In the genomic region with DNA sequence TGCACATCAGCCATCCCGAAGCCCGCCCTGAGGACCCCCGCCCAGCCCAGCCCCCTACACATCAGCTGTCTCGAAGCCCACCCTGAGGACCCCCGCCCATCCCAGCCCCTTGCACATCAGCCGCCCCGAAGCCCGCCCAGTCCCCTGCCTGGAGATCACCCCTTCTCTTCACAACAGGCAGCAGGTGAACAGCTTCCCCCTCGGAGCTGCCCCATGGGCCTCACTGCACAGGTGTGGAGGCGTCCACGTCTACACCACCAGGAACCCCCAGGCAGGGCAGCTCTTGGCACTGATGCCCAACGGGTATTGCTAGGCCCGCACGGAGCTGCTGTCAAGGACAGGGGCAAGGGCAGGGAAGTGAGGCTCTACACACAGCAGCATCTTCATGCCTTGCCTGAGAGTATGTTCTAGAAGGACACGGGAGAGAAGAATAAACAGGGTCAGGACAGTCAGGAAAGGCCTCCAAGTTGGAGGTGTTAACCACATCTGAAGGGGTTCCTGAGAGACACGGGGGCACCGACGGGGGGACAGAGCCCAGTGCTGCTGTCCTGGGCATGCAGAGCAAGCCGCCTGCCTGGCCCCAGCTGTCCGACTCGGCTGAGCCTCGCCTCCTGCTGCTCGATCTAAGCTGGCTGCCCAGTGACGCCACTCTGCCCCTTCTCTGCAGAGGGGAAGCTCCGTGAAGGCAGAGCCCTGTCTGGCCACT, we compare ENCODE assay signal across 10 cellular contexts.
DNase-seq lines count a peak whose midpoint lies in the region; ATAC-seq and TF ChIP-seq lines count a peak whose summit lies in the region.
"Had no signal": no experiment of that assay in that cellular context is flagged by ENCODE, and none has a peak within 500 bp of the region (broad histone marks: within the 10 kb centered on the region; RNA-seq: fewer than 3 reads in every experiment).

No MANE protein-coding gene starts in this region.

- ATAC-seq in lower lobe of right lung, result no peak

- H3K36me3 Mint-ChIP-seq in activated naive CD4-positive, alpha-beta T cell treated with anti-CD3 and anti-CD28 coated beads, Interleukin-2, amount 50 U/mL, for 24 hours, result no peaks in the 10 kb centered on the region

- H3K36me3 ChIP-seq in adrenal gland (replicated peaks in 1 of 2), result no peaks in the 10 kb centered on the region
- no peaks in the 10 kb centered on the region for H3K36me3 ChIP-seq in lower lobe of right lung
- H3K36me3 ChIP-seq in tibial nerve, result no peaks in the 10 kb centered on the region

- WGBS in adrenal gland, 4 donors, result 68 to 80% (median 77%) methylated on average over 7 to 25 of the region's 25 CpGs
- 50 to 76% methylated on average over 1 to 16 of the region's 25 CpGs for WGBS in tibial nerve, 2 donors

- peaks cover 87% of the 10 kb centered on the region for H3K4me1 Mint-ChIP-seq in activated naive CD4-positive, alpha-beta T cell treated with anti-CD3 and anti-CD28 coated beads, Interleukin-2, amount 50 U/mL, for 24 hours

- TF ChIP-seq CTCF in adrenal gland (IDR thresholded peaks at IDR 0.05), result no peak
- TF ChIP-seq CTCF in lower lobe of right lung (IDR thresholded peaks at IDR 0.05), result no peak
- no peak for TF ChIP-seq CTCF in tibial nerve (IDR thresholded peaks at IDR 0.05)

- no peak overlapping the region for H3K27ac Mint-ChIP-seq in activated naive CD4-positive, alpha-beta T cell treated with anti-CD3 and anti-CD28 coated beads, Interleukin-2, amount 50 U/mL, for 24 hours

- no peaks in the 10 kb centered on the region for H3K9me3 Mint-ChIP-seq in activated naive CD4-positive, alpha-beta T cell treated with anti-CD3 and anti-CD28 coated beads, Interleukin-2, amount 50 U/mL, for 24 hours

- DNase-seq in activated naive CD4-positive, alpha-beta T cell treated with Interleukin-2 at 50 U/mL for 16 hours, result no peak
- peak in 4 of 7 donors; percentile 16 to 52 (median 30) for DNase-seq in adrenal gland
- no peak for DNase-seq in lower lobe of right lung
- DNase-seq in tibial nerve (ENCODE audit: low spot score in 2 of 2), result no peak
- DNase-seq in NCI-H524 (lab: John Stamatoyannopoulos, UW), result no peak
- no peak for DNase-seq in HPDE6-E6E7 (ENCODE audit: extremely low spot score)
- DNase-seq in NCI-H1417 treated with DMSO at 0.1 percent for 48 hours (lab: John Stamatoyannopoulos, UW), result no peak
- DNase-seq: MM.1S, SHP77 had no signal

- no peak for TF ChIP-seq EP300 in tibial nerve (IDR thresholded peaks at IDR 0.05)

- H3K9me3 ChIP-seq in adrenal gland (replicated peaks in 1 of 3) (no peaks in the 10 kb centered on the region), lower lobe of right lung (no peaks in the 10 kb centered on the region), tibial nerve (no peaks in the 10 kb centered on the region)

- H3K27ac ChIP-seq in adrenal gland (peak overlapping the region in 3 of 5 donors; percentile 34 to 91 (median 83)), lower lobe of right lung (peak overlapping the region; percentile 85), tibial nerve (peak overlapping the region in 3 of 4 donors; percentile 34 to 86 (median 84))

- H3K4me3 ChIP-seq in adrenal gland (no peak overlapping the region), lower lobe of right lung (no peak overlapping the region), tibial nerve (no peak overlapping the region)

- TF ChIP-seq POLR2A in adrenal gland (IDR thresholded peaks at IDR 0.05) (no peak), tibial nerve (IDR thresholded peaks at IDR 0.05) (no peak)

- H3K27me3 ChIP-seq in adrenal gland (no peaks in the 10 kb centered on the region), lower lobe of right lung (ENCODE audit: low read depth) (no peaks in the 10 kb centered on the region), tibial nerve (no peaks in the 10 kb centered on the region)

- no peaks in the 10 kb centered on the region for H3K27me3 Mint-ChIP-seq in activated naive CD4-positive, alpha-beta T cell treated with anti-CD3 and anti-CD28 coated beads, Interleukin-2, amount 50 U/mL, for 24 hours

- intact Hi-C loops in adrenal gland (cut with DNase I) (no loop called here), lower lobe of right lung (cut with DNase I) (no loop called here)

- H3K4me1 ChIP-seq in adrenal gland (replicated peaks in 1 of 2), result peaks cover 33 to 65% of the 10 kb centered on the region in 2 donors
- peaks cover 75% of the 10 kb centered on the region for H3K4me1 ChIP-seq in lower lobe of right lung
- H3K4me1 ChIP-seq in tibial nerve, result peaks cover 0 to 93% (median 71%) of the 10 kb centered on the region in 4 donors

- peak overlapping the region; percentile 51 for H3K4me3 Mint-ChIP-seq in activated naive CD4-positive, alpha-beta T cell treated with anti-CD3 and anti-CD28 coated beads, Interleukin-2, amount 50 U/mL, for 24 hours

Comparison
In these comparisons a context has a peak if more than half of its experiments do, and no peak if none do; other contexts are left out.
1. DNase-seq: peak in adrenal gland (4 of 7); none in activated naive CD4-positive, alpha-beta T cell treated with Interleukin-2 at 50 U/mL for 16 hours (single experiment), lower lobe of right lung (single experiment), tibial nerve (0 of 2), NCI-H524 (0 of 2), HPDE6-E6E7 (single experiment) and NCI-H1417 treated with DMSO at 0.1 percent for 48 hours (single experiment).
2. Peak in every context shown above with its lines, with median percentiles within 50 percentile points of each other: H3K27ac ChIP-seq.